ENCODE assay signal across 21 cellular contexts in genomic region chrX:30938295-30938694, GRCh38.
"Had no signal": no experiment of that assay in that cellular context is flagged by ENCODE, and none has a peak within 500 bp of the region (broad histone marks: within the 10 kb centered on the region; RNA-seq: fewer than 3 reads in every experiment).

No MANE protein-coding gene starts in this region.

- DNase-seq: activated CD4-positive, alpha-beta memory T cell treated with anti-CD3 and anti-CD28 coated beads for 36 hours; activated CD4-positive, alpha-beta T cell treated with anti-CD3 and anti-CD28 coated beads for 36 hours; activated CD4-positive, alpha-beta T cell treated with anti-CD3 and anti-CD28 coated beads, Interleukin-2, amount 10 ng/mL, durations not matched to agents 24 days and 14 days; activated CD4-positive, CD25-positive, alpha-beta regulatory T cell; activated CD4-positive, CD25-positive, alpha-beta regulatory T cell treated with anti-CD3 and anti-CD28 coated beads, Interleukin-2, amount 50 U/mL, for 72 hours; activated CD8-positive, alpha-beta memory T cell treated with anti-CD3 and anti-CD28 coated beads, Interleukin-2, amount 10 ng/mL, durations not matched to agents 7 days and 5 days; activated CD8-positive, alpha-beta memory T cell treated with anti-CD3 and anti-CD28 coated beads, Interleukin-2, amount 50 U/mL, for 4 hours; activated CD8-positive, alpha-beta T cell treated with anti-CD3 and anti-CD28 coated beads, Interleukin-2, amount 10 ng/mL, durations not matched to agents 7 days and 5 days; activated effector memory CD4-positive, alpha-beta T cell treated with anti-CD3 and anti-CD28 coated beads, Interleukin-2, amount 50 U/mL, for 16 hours; activated naive CD4-positive, alpha-beta T cell treated with anti-CD3 and anti-CD28 coated beads for 36 hours; activated naive CD8-positive, alpha-beta T cell treated with anti-CD3 and anti-CD28 coated beads for 36 hours; activated T-cell treated with anti-CD3 and anti-CD28 coated beads, Interleukin-2, amount 50 U/mL, for 1 hour; activated T-cell treated with anti-CD3 and anti-CD28 coated beads, Interleukin-2, amount 50 U/mL, for 48 hours; central memory CD4-positive, alpha-beta T cell; cerebellar nuclear complex; colonic mucosa; effector CD8-positive, alpha-beta T cell; esophagus squamous epithelium; foreskin melanocyte; T-helper 2 cell had no signal

- ATAC-seq: activated CD4-positive, alpha-beta T cell treated with anti-CD3 and anti-CD28 coated beads for 36 hours; activated CD8-positive, alpha-beta memory T cell treated with anti-CD3 and anti-CD28 coated beads, Interleukin-2, amount 10 ng/mL, durations not matched to agents 7 days and 5 days; activated CD8-positive, alpha-beta T cell treated with anti-CD3 and anti-CD28 coated beads, Interleukin-2, amount 10 ng/mL, durations not matched to agents 7 days and 5 days; gastroesophageal sphincter had no signal
